Comparison of ENCODE assay signal across 28 cellular contexts in genomic region chr10:133115981-133116380, GRCh38. TPM values are rescaled to one million over a fixed set of nuclear protein-coding genes. Genes with fewer than 3 reads are reported as not detected.
"Had no signal": no experiment of that assay in that cellular context is flagged by ENCODE, and none has a peak within 500 bp of the region (broad histone marks: within the 10 kb centered on the region; RNA-seq: fewer than 3 reads in every experiment).

No MANE protein-coding gene starts in this region.

- H3K4me3 Mint-ChIP-seq: activated B cell treated with CpG ODN at 0.5 μM for 24 hours; activated CD4-positive, alpha-beta T cell treated with anti-CD3 and anti-CD28 coated beads for 36 hours; activated CD8-positive, alpha-beta T cell treated with anti-CD3 and anti-CD28 coated beads for 36 hours; activated naive CD8-positive, alpha-beta T cell treated with anti-CD3 and anti-CD28 coated beads, Interleukin-2, amount 50 U/mL, for 24 hours; activated T-cell treated with anti-CD3 and anti-CD28 coated beads, Interleukin-2, amount 50 U/mL, for 72 hours; central memory CD8-positive, alpha-beta T cell; T-helper 17 cell had no signal

- H3K27me3 Mint-ChIP-seq: activated CD4-positive, alpha-beta T cell treated with anti-CD3 and anti-CD28 coated beads for 36 hours; activated CD8-positive, alpha-beta T cell treated with anti-CD3 and anti-CD28 coated beads for 36 hours; activated naive CD8-positive, alpha-beta T cell treated with anti-CD3 and anti-CD28 coated beads, Interleukin-2, amount 50 U/mL, for 24 hours had no signal

- H3K27ac ChIP-seq: ascending aorta, body of pancreas had no signal

- H3K4me3 ChIP-seq: ascending aorta, body of pancreas, MG63 had no signal

- H3K9me3 Mint-ChIP-seq: activated naive CD8-positive, alpha-beta T cell treated with anti-CD3 and anti-CD28 coated beads, Interleukin-2, amount 50 U/mL, for 24 hours; central memory CD8-positive, alpha-beta T cell had no signal

- H3K4me1 ChIP-seq: ascending aorta, body of pancreas had no signal

- H3K27ac Mint-ChIP-seq: activated B cell treated with CpG ODN at 0.5 μM for 24 hours; activated CD4-positive, alpha-beta T cell treated with anti-CD3 and anti-CD28 coated beads for 36 hours; activated CD8-positive, alpha-beta T cell treated with anti-CD3 and anti-CD28 coated beads for 36 hours; activated naive CD8-positive, alpha-beta T cell treated with anti-CD3 and anti-CD28 coated beads, Interleukin-2, amount 50 U/mL, for 24 hours; activated T-cell treated with anti-CD3 and anti-CD28 coated beads, Interleukin-2, amount 50 U/mL, for 72 hours; activated T-helper 2 cell treated with anti-CD3 and anti-CD28 coated beads, Interferon-gamma antibody, Interleukin-2, Interleukin-4, amounts not matched to agents 10 μg/mL and 5 μg/mL and 100 μg/mL, durations not matched to agents 14 hours and 24 hours and 36 hours; T-helper 17 cell had no signal

- DNase-seq: activated B cell treated with CpG ODN at 0.5 μM for 24 hours; activated CD4-positive, alpha-beta T cell treated with anti-CD3 and anti-CD28 coated beads for 36 hours; activated CD8-positive, alpha-beta memory T cell treated with anti-CD3 and anti-CD28 coated beads, Interleukin-2, amount 50 U/mL, for 4 hours; activated CD8-positive, alpha-beta T cell treated with anti-CD3 and anti-CD28 coated beads for 36 hours; activated naive CD4-positive, alpha-beta T cell treated with anti-CD3 and anti-CD28 coated beads, Interleukin-2, amount 50 U/mL, for 16 hours; activated naive CD8-positive, alpha-beta T cell treated with anti-CD3 and anti-CD28 coated beads, Interleukin-2, amount 50 U/mL, for 24 hours; activated T-cell treated with anti-CD3 and anti-CD28 coated beads, Interleukin-2, amount 50 U/mL, for 72 hours; amniotic stem cell; body of pancreas; MG63; MV-4-11; NCI-H1092 treated with DMSO at 0.1 percent for 48 hours; NCI-H1417 treated with DMSO at 0.1 percent for 48 hours; NCI-H1694; NCI-H2029 treated with DMSO at 0.1 percent for 48 hours; NCI-H345; NCI-H510A; NCI-H526 treated with DMSO at 0.1 percent for 48 hours; NCI-H82; SIG-M5; T-helper 17 cell; T-helper 9 cell had no signal

- ATAC-seq: activated CD4-positive, alpha-beta T cell treated with anti-CD3 and anti-CD28 coated beads for 36 hours; activated CD8-positive, alpha-beta T cell treated with anti-CD3 and anti-CD28 coated beads for 36 hours; activated naive CD8-positive, alpha-beta T cell treated with anti-CD3 and anti-CD28 coated beads, Interleukin-2, amount 50 U/mL, for 24 hours; activated T-cell treated with anti-CD3 and anti-CD28 coated beads, Interleukin-2, amount 50 U/mL, for 72 hours; body of pancreas; T-helper 17 cell had no signal

- H3K4me1 Mint-ChIP-seq: activated B cell treated with CpG ODN at 0.5 μM for 24 hours; activated CD4-positive, alpha-beta T cell treated with anti-CD3 and anti-CD28 coated beads for 36 hours; activated naive CD8-positive, alpha-beta T cell treated with anti-CD3 and anti-CD28 coated beads, Interleukin-2, amount 50 U/mL, for 24 hours; central memory CD8-positive, alpha-beta T cell; T-helper 17 cell had no signal

- H3K9me3 ChIP-seq: ascending aorta, body of pancreas, MG63 had no signal

- H3K36me3 ChIP-seq: ascending aorta, MG63 had no signal

- H3K27me3 ChIP-seq: ascending aorta, body of pancreas, MG63 had no signal

RNA-seq across cellular contexts. Expression of gene ADGRA1, which starts 28.3 kb away (rescaled TPM):
- total RNA-seq: activated B cell treated with CpG ODN at 0.5 μM for 24 hours; activated CD4-positive, alpha-beta T cell treated with anti-CD3 and anti-CD28 coated beads for 36 hours; activated CD8-positive, alpha-beta T cell treated with anti-CD3 and anti-CD28 coated beads for 36 hours; activated T-cell treated with anti-CD3 and anti-CD28 coated beads, Interleukin-2, amount 50 U/mL, for 72 hours; activated T-helper 2 cell treated with anti-CD3 and anti-CD28 coated beads, Interferon-gamma antibody, Interleukin-2, Interleukin-4, amounts not matched to agents 10 μg/mL and 5 μg/mL and 100 μg/mL, durations not matched to agents 14 hours and 24 hours and 36 hours; ascending aorta; bronchial epithelial cell; OCI-LY7; RPMI7951; T-helper 17 cell had no signal

RNA-seq across cellular contexts. Expression of gene KNDC1, which starts 44.0 kb away (rescaled TPM):
- total RNA-seq: activated CD4-positive, alpha-beta T cell treated with anti-CD3 and anti-CD28 coated beads for 36 hours; activated CD8-positive, alpha-beta T cell treated with anti-CD3 and anti-CD28 coated beads for 36 hours; OCI-LY7; RPMI7951 had no signal
